Comparison of ENCODE assay signal across 9 cellular contexts in the genomic region with DNA sequence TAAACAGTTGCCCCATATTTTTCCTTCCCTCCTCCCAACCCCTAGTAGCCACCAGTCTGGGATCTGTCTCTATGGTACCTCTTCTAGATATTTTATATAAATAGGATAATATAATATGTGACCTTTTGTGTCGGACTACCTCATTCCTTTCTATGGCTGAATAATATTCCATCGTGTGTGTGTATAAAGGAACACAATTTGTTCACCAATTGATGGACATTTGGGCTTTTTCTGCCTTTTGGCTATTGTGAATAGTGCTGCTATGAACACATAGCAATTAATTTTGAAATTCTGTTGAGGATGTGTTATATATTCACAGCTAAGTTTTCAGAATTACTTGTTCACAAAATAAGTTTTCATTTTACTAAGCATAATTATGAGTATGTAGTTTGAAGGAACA. TPM values are rescaled to one million over a fixed set of nuclear protein-coding genes. Genes with fewer than 3 reads are reported as not detected.
A peak's percentile ranks its signal among the peaks of the same experiment; 100 is the strongest.
DNase-seq lines count a peak whose midpoint lies in the region; ATAC-seq and TF ChIP-seq lines count a peak whose summit lies in the region.
"Had no signal": no experiment of that assay in that cellular context is flagged by ENCODE, and none has a peak within 500 bp of the region (broad histone marks: within the 10 kb centered on the region; RNA-seq: fewer than 3 reads in every experiment).

No MANE protein-coding gene starts in this region.

- no peaks in the 10 kb centered on the region for H3K27me3 ChIP-seq in MM.1S (replicated peaks; ENCODE audit: insufficient read depth, low read length)
- no peaks in the 10 kb centered on the region for H3K27me3 ChIP-seq in endodermal cell (ENCODE audit: control insufficient read depth, insufficient read depth, low read length, poor library complexity, severe bottlenecking)
- no peaks in the 10 kb centered on the region for H3K27me3 ChIP-seq in sigmoid colon

- no peak overlapping the region for H2AFZ ChIP-seq in MM.1S (ENCODE audit: low read length)

- H3K4me3 ChIP-seq in GM12864 (ENCODE audit: low read depth, low read length) (peak overlapping the region; percentile 29; the same call in 1 of the 2 replicates), MM.1S (ENCODE audit: low read length) (peak overlapping the region; percentile 71), endodermal cell (ENCODE audit: low read length) (peak overlapping the region; percentile 92), sigmoid colon (no peak overlapping the region)

- peaks cover 35% of the 10 kb centered on the region for H3K4me1 Mint-ChIP-seq in endodermal cell

- intact Hi-C loops in sigmoid colon (cut with DNase I) = loop anchor here (2.0 kb wide), 1 partner anchor 141 kb away; no protein-coding TSS in a partner anchor

- H3K36me3 ChIP-seq in MM.1S (replicated peaks; ENCODE audit: insufficient read depth, low read length) = no peaks in the 10 kb centered on the region
- H3K36me3 ChIP-seq in endodermal cell (ENCODE audit: control insufficient read depth, insufficient read depth, low read length) = no peaks in the 10 kb centered on the region
- H3K36me3 ChIP-seq in sigmoid colon = no peaks in the 10 kb centered on the region

- H3K27ac Mint-ChIP-seq in endodermal cell = no peak overlapping the region
- H3K27ac Mint-ChIP-seq: progenitor cell of endocrine pancreas had no signal

- WGBS in endodermal cell (ENCODE audit: insufficient coverage in 1 of 2, insufficient read length in 1 of 2), 2 experiments = 96 to 100% methylated on average over 2 of the region's 2 CpGs
- 66 to 68% methylated on average over 2 of the region's 2 CpGs for WGBS in sigmoid colon, 2 donors

- H3K79me2 ChIP-seq in MM.1S (ENCODE audit: low read length) = peaks cover 70% of the 10 kb centered on the region

- H3K9me3 ChIP-seq in MM.1S (replicated peaks; ENCODE audit: insufficient read depth, low read length) (no peaks in the 10 kb centered on the region), endodermal cell (ENCODE audit: control insufficient read depth, low read length) (no peaks in the 10 kb centered on the region), sigmoid colon (no peaks in the 10 kb centered on the region)

- peaks cover 6% of the 10 kb centered on the region; the same call in 1 of the 2 replicates for H4K20me1 ChIP-seq in MM.1S (ENCODE audit: insufficient read depth, low read length)

- no peak for TF ChIP-seq POLR2A in sigmoid colon (IDR thresholded peaks at IDR 0.05)

- ATAC-seq in GM19463 (IDR thresholded peaks at IDR 0.05; ENCODE audit: unreplicated experiment) (no peak), GM19452 (IDR thresholded peaks at IDR 0.05; ENCODE audit: unreplicated experiment) (no peak), HG03460 (IDR thresholded peaks at IDR 0.05; ENCODE audit: unreplicated experiment) (no peak)

- no peaks in the 10 kb centered on the region for H3K36me3 Mint-ChIP-seq in endodermal cell (ENCODE audit: low read depth)

- TF ChIP-seq CTCF in GM12864 (IDR thresholded peaks at IDR 0.05; ENCODE audit: low read depth, low read length, missing control alignments) = no peak
- TF ChIP-seq CTCF in MM.1S (IDR thresholded peaks at IDR 0.05; ENCODE audit: low read length) = no peak
- no peak for TF ChIP-seq CTCF in endodermal cell (conservative IDR thresholded peaks at IDR 0.05)
- TF ChIP-seq CTCF in sigmoid colon (IDR thresholded peaks at IDR 0.05) = no peak

- no peaks in the 10 kb centered on the region for H3K9me2 ChIP-seq in MM.1S (replicated peaks; ENCODE audit: insufficient read depth, low read length)

- peaks cover 31% of the 10 kb centered on the region for H3F3A ChIP-seq in MM.1S (ENCODE audit: insufficient read depth, low read length)

- H3K27ac ChIP-seq in MM.1S (ENCODE audit: low read length) (no peak overlapping the region), endodermal cell (ENCODE audit: low read depth, low read length) (no peak overlapping the region), sigmoid colon (peak overlapping the region in 3 of 4 donors; percentile 91 to 99 (median 94))

- no peaks in the 10 kb centered on the region for H3K9me3 Mint-ChIP-seq in endodermal cell

- DNase-seq in GM12864 (ENCODE audit: low read depth) (no peak), MM.1S (no peak), endodermal cell (no peak), sigmoid colon (no peak)
- DNase-seq: NCI-H1105 treated with DMSO at 0.1 percent for 48 hours had no signal

- H3K27me3 Mint-ChIP-seq in endodermal cell (ENCODE audit: insufficient read depth) = no peaks in the 10 kb centered on the region
- H3K27me3 Mint-ChIP-seq: progenitor cell of endocrine pancreas had no signal

- no peak for TF ChIP-seq EP300 in sigmoid colon (IDR thresholded peaks at IDR 0.05)

- peaks cover 34% of the 10 kb centered on the region for H3K4me1 ChIP-seq in MM.1S (ENCODE audit: low read length)
- peaks cover 16% of the 10 kb centered on the region for H3K4me1 ChIP-seq in endodermal cell (ENCODE audit: control insufficient read depth, insufficient read depth, low read length)
- H3K4me1 ChIP-seq in sigmoid colon = peaks cover 0 to 60% (median 39%) of the 10 kb centered on the region in 4 donors

- H3K4me3 Mint-ChIP-seq in endodermal cell = no peak overlapping the region

- peak overlapping the region; percentile 92 for H3K4me2 ChIP-seq in MM.1S (ENCODE audit: low read depth, low read length)

- H3K9ac ChIP-seq in MM.1S (ENCODE audit: low read length) (peak overlapping the region; percentile 88; the same call in 1 of the 2 replicates), endodermal cell (ENCODE audit: extremely low read depth, low read length, poor library complexity, severe bottlenecking) (no peak overlapping the region)

RNA-seq across cellular contexts. Expression of a gene that starts 2.5 kb away (rescaled TPM):
- total RNA-seq in endodermal cell (10 to 100 TPM; 27.4 to 30.1 TPM), sigmoid colon (10 to 100 TPM; 42.8 to 52.2 (median 46.0) TPM)
- polyA plus RNA-seq in endodermal cell (2013, experiment 1 of 2) = 25.3 TPM
- polyA plus RNA-seq in endodermal cell (2013, experiment 2 of 2) = 24.3 TPM
- 10 to 100 TPM in 1 of 3 donors, 1 to 10 TPM in 2; 4.8 to 16.9 (median 6.0) TPM for polyA plus RNA-seq in sigmoid colon

Comparison
In these comparisons a context has a peak if more than half of its experiments do, and no peak if none do; other contexts are left out.
1. H3K4me3 ChIP-seq: peak in GM12864 (single experiment), MM.1S (single experiment) and endodermal cell (single experiment); none in sigmoid colon (0 of 4).
2. H3K27ac ChIP-seq: peak in sigmoid colon (3 of 4); none in MM.1S (single experiment) and endodermal cell (single experiment).